ENCODE assay signal across 8 cellular contexts in genomic region chr6:53956068-53956711, GRCh38.
DNase-seq lines count a peak whose midpoint lies in the region; FAIRE-seq and TF ChIP-seq lines count a peak whose summit lies in the region.

No MANE protein-coding gene starts in this region.

- no peaks in the 10 kb centered on the region for H3K9me3 ChIP-seq in SJSA1 (replicated peaks)
- no peaks in the 10 kb centered on the region for H3K9me3 ChIP-seq in esophagus muscularis mucosa

- H3K36me3 ChIP-seq in SJSA1 (no peaks in the 10 kb centered on the region), esophagus muscularis mucosa (no peaks in the 10 kb centered on the region)

- no peak for TF ChIP-seq POLR2A in NB4 (IDR thresholded peaks at IDR 0.05; ENCODE audit: extremely low read depth, insufficient read length)
- TF ChIP-seq POLR2A in esophagus muscularis mucosa (IDR thresholded peaks at IDR 0.05; ENCODE audit: low read depth), result no peak
- no peak for TF ChIP-seq POLR2A in GM12891 (IDR thresholded peaks at IDR 0.05; ENCODE audit: low read depth, low read length)

- H3K4me3 ChIP-seq in NB4 (ENCODE audit: low read depth, low read length) (no peak overlapping the region), SJSA1 (no peak overlapping the region), esophagus muscularis mucosa (no peak overlapping the region)

- H3K27me3 ChIP-seq in SJSA1 (replicated peaks) (no peaks in the 10 kb centered on the region), esophagus muscularis mucosa (no peaks in the 10 kb centered on the region)

- TF ChIP-seq CTCF in GM10266 (IDR thresholded peaks at IDR 0.05; ENCODE audit: control insufficient read depth, insufficient read depth, low read depth, missing control alignments), result peak; percentile 57
- TF ChIP-seq CTCF in NB4 (IDR thresholded peaks at IDR 0.05; ENCODE audit: low read depth, low read length), result peak; percentile 68
- TF ChIP-seq CTCF in esophagus muscularis mucosa (IDR thresholded peaks at IDR 0.05), result peak; percentile 51 to 86 (median 61)

- peak; percentile 11 for DNase-seq in GM10266 (ENCODE audit: extremely low spot score)
- peak; percentile 79 for DNase-seq in H4 (ENCODE audit: low spot score)
- peak; percentile 42 for DNase-seq in NB4 (ENCODE audit: low read depth)
- peak; percentile 44 to 59 for DNase-seq in SJSA1 (ENCODE audit: low read depth in 1 of 2, low spot score in 2 of 2)
- no peak for DNase-seq in esophagus muscularis mucosa (ENCODE audit: extremely low spot score)
- peak; percentile 64 for DNase-seq in mucosa of gallbladder (ENCODE audit: low spot score)
- DNase-seq in KG1 (lab: John Stamatoyannopoulos, UW), result no peak
- no peak for DNase-seq in GM12891 (ENCODE audit: insufficient read length, low spot score)

- no peak for TF ChIP-seq EP300 in esophagus muscularis mucosa (IDR thresholded peaks at IDR 0.05)

- H3K4me1 ChIP-seq in SJSA1 (replicated peaks), result peaks cover 19% of the 10 kb centered on the region
- H3K4me1 ChIP-seq in esophagus muscularis mucosa, result peaks cover 0 to 5% (median 1%) of the 10 kb centered on the region in 4 donors

- H3K27ac ChIP-seq in SJSA1 (no peak overlapping the region), esophagus muscularis mucosa (replicated peaks in 1 of 4) (no peak overlapping the region)

- FAIRE-seq in GM12891 (lab: Jason Lieb, UNC), result no peak

- 50% methylated on average over 6 of the region's 6 CpGs for WGBS in esophagus muscularis mucosa

- intact Hi-C loops in esophagus muscularis mucosa (cut with DNase I), result loop anchor here (1.0 to 5.0 kb wide), 2 partner anchors 162 to 229 kb away; no protein-coding TSS in a partner anchor

TF ChIP-seq in GM12891, 5 proteins besides CTCF, POLR2A, EP300 and RAD21:
- TF ChIP-seq TAF1 (IDR thresholded peaks at IDR 0.05; ENCODE audit: low read depth, low read length) (no peak), SPI1 (IDR thresholded peaks at IDR 0.05; ENCODE audit: low read depth, low read length) (no peak), PAX5 (IDR thresholded peaks at IDR 0.05; ENCODE audit: insufficient read depth, low read length, severe bottlenecking) (no peak), POLR2AphosphoS5 (IDR thresholded peaks at IDR 0.05; ENCODE audit: low read depth, low read length) (no peak), POU2F2 (IDR thresholded peaks at IDR 0.05; ENCODE audit: low read depth, low read length) (no peak)

Comparison
In these comparisons a context has a peak if more than half of its experiments do, and no peak if none do; other contexts are left out.
1. DNase-seq: peak in GM10266 (single experiment), H4 (single experiment), NB4 (single experiment), SJSA1 (2 of 2) and mucosa of gallbladder (single experiment); none in esophagus muscularis mucosa (single experiment), KG1 (single experiment) and GM12891 (single experiment).
2. Peak in every context shown above with its lines, with median percentiles within 50 percentile points of each other: CTCF ChIP-seq.